8 cellular contexts compared by ENCODE assay signal in genomic region chr15:94229591-94230365, GRCh38. TPM values are rescaled to one million over a fixed set of nuclear protein-coding genes. Genes with fewer than 3 reads are reported as not detected.
A peak's percentile ranks its signal among the peaks of the same experiment; 100 is the strongest.
DNase-seq lines count a peak whose midpoint lies in the region; ATAC-seq and TF ChIP-seq lines count a peak whose summit lies in the region.

No MANE protein-coding gene starts in this region.

- peak; percentile 62 for ATAC-seq in GM21576 (IDR thresholded peaks at IDR 0.05; ENCODE audit: unreplicated experiment)
- ATAC-seq in activated T-cell treated with anti-CD3 and anti-CD28 coated beads, Interleukin-2, amount 50 U/mL, for 4 hours: peak; percentile 55 to 58
- ATAC-seq in omental fat pad (ENCODE audit: low FRiP score): no peak

- H3K9ac ChIP-seq in Karpas-422 (ENCODE audit: low read length): peak overlapping the region; percentile 84; the same call in 1 of the 2 replicates

- H3K4me3 ChIP-seq in GM08714 (ENCODE audit: low read length) (peak overlapping the region; percentile 74; the same call in 1 of the 2 replicates), Karpas-422 (ENCODE audit: low read length) (peak overlapping the region; percentile 88; the same call in 1 of the 2 replicates), dorsolateral prefrontal cortex (no peak overlapping the region)

- no peaks in the 10 kb centered on the region for H3K9me3 ChIP-seq in Karpas-422 (ENCODE audit: low read length)

- peaks cover 1% of the 10 kb centered on the region for H3K36me3 Mint-ChIP-seq in activated T-cell treated with anti-CD3 and anti-CD28 coated beads, Interleukin-2, amount 50 U/mL, for 4 hours (ENCODE audit: insufficient read depth)
- no peaks in the 10 kb centered on the region for H3K36me3 Mint-ChIP-seq in nephron progenitor cell (ENCODE audit: low read depth)

- H3K4me2 ChIP-seq in Karpas-422 (ENCODE audit: low read depth, low read length, poor library complexity, severe bottlenecking): peak overlapping the region; percentile 86

- H3K4me1 Mint-ChIP-seq in activated T-cell treated with anti-CD3 and anti-CD28 coated beads, Interleukin-2, amount 50 U/mL, for 4 hours (ENCODE audit: low read depth): peaks cover 57% of the 10 kb centered on the region
- peaks cover 14% of the 10 kb centered on the region for H3K4me1 Mint-ChIP-seq in nephron progenitor cell

- no peaks in the 10 kb centered on the region for H3K36me3 ChIP-seq in Karpas-422 (ENCODE audit: insufficient read depth, low read length)

- H3K27me3 ChIP-seq in Karpas-422 (ENCODE audit: low read length) (no peaks in the 10 kb centered on the region; the same call in 1 of the 2 replicates), dorsolateral prefrontal cortex (peaks cover 5 to 76% (median 30%) of the 10 kb centered on the region in 45 donors)

- H3K27ac Mint-ChIP-seq in nephron progenitor cell: no peak overlapping the region

- H4K20me1 ChIP-seq in Karpas-422 (ENCODE audit: insufficient read depth, low read depth, low read length): peaks cover 21% of the 10 kb centered on the region; the same call in 1 of the 2 replicates

- peak overlapping the region; percentile 91 for H3K4me3 Mint-ChIP-seq in activated T-cell treated with anti-CD3 and anti-CD28 coated beads, Interleukin-2, amount 50 U/mL, for 4 hours
- peak overlapping the region; percentile 83 for H3K4me3 Mint-ChIP-seq in nephron progenitor cell

- no peak overlapping the region for H2AFZ ChIP-seq in Karpas-422 (ENCODE audit: low read length)

- TF ChIP-seq CTCF in nephron progenitor cell (IDR thresholded peaks at IDR 0.05): no peak
- no peak for TF ChIP-seq CTCF in dorsolateral prefrontal cortex (IDR thresholded peaks at IDR 0.05 in 54 of 56, conservative IDR thresholded peaks at IDR 0.05 in 2 of 56; ENCODE audit: low read depth in 1 of 56, partially characterized antibody in 56 of 56)
- no peak for TF ChIP-seq CTCF in omental fat pad (IDR thresholded peaks at IDR 0.05)

- peaks cover 58% of the 10 kb centered on the region for H3K4me1 ChIP-seq in Karpas-422 (ENCODE audit: low read length)

- no peaks in the 10 kb centered on the region for H3K9me3 Mint-ChIP-seq in activated T-cell treated with anti-CD3 and anti-CD28 coated beads, Interleukin-2, amount 50 U/mL, for 4 hours
- H3K9me3 Mint-ChIP-seq in nephron progenitor cell: no peaks in the 10 kb centered on the region

- no peaks in the 10 kb centered on the region for H3K9me2 ChIP-seq in Karpas-422 (replicated peaks; ENCODE audit: insufficient read depth, low read length)

- no peak overlapping the region for H3K27ac ChIP-seq in Karpas-422 (ENCODE audit: low read length)
- no peak overlapping the region for H3K27ac ChIP-seq in dorsolateral prefrontal cortex

- intact Hi-C loops in dorsolateral prefrontal cortex (cut with DNase I): no loop called here

- peaks cover 3% of the 10 kb centered on the region for H3K27me3 Mint-ChIP-seq in activated T-cell treated with anti-CD3 and anti-CD28 coated beads, Interleukin-2, amount 50 U/mL, for 4 hours (ENCODE audit: low read depth)
- H3K27me3 Mint-ChIP-seq in nephron progenitor cell (ENCODE audit: low read depth, poor library complexity): peaks cover 76% of the 10 kb centered on the region

- no peak for DNase-seq in Karpas-422
- peak; percentile 26 for DNase-seq in activated T-cell treated with anti-CD3 and anti-CD28 coated beads, Interleukin-2, amount 50 U/mL, for 4 hours
- DNase-seq in nephron progenitor cell: no peak
- DNase-seq in dorsolateral prefrontal cortex: no peak
- DNase-seq in amniotic stem cell (lab: John Stamatoyannopoulos, UW): no peak
- DNase-seq in omental fat pad (ENCODE audit: low spot score): no peak

- peaks cover 26% of the 10 kb centered on the region for H3K79me2 ChIP-seq in Karpas-422 (ENCODE audit: low read length)

RNA-seq across cellular contexts. Expression of gene MCTP2, which starts 1.6 kb away (rescaled TPM):
- 42.0 and 58.9 TPM in 2 replicates for total RNA-seq in Karpas-422 (2014; rRNA removed; shearing (Covaris generic); ENCODE audit: low replicate concordance)
- total RNA-seq in activated T-cell treated with anti-CD3 and anti-CD28 coated beads, Interleukin-2, amount 50 U/mL, for 4 hours: 10 to 100 TPM in 2 of 3 donors, 1 to 10 TPM in 1; 9.5 to 18.1 (median 14.2) TPM
- 10 to 100 TPM in 9 of 120 experiments, 1 to 10 TPM in 111; 1.2 to 13.6 (median 5.3) TPM for total RNA-seq in dorsolateral prefrontal cortex
- total RNA-seq in omental fat pad: 10 to 100 TPM; 24.6 to 78.1 (median 40.3) TPM

Comparison
In these comparisons a context has a peak if more than half of its experiments do, and no peak if none do; other contexts are left out.
1. H3K4me3 ChIP-seq: peak in GM08714 (single experiment) and Karpas-422 (single experiment); none in dorsolateral prefrontal cortex (0 of 59).